In the genomic region with DNA sequence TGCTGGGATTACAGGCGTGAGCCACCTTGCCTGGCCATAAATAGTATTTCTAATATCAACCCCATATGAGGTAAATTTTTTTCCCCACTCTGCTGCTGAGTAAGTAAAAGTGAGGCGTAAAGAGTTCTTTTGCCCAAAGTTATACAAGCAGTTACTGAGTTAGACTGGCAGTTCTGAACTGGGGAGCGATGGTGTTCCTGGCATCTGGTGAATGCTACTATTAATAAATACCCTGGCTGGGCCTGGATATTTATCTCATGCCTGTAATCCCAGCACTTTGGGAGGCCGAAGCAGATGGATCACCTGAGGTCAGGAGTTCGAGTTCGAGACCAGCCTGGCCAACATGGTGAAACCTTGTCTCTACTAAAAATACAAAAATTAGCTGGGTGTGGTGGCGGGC, we compare ENCODE assay signal across 9 cellular contexts. TPM values are rescaled to one million over a fixed set of nuclear protein-coding genes. Genes with fewer than 3 reads are reported as not detected.
DNase-seq lines count a peak whose midpoint lies in the region; ATAC-seq and TF ChIP-seq lines count a peak whose summit lies in the region.
"Not testable (repeated sequence)": the region's sequence is repeated elsewhere in the genome, so short reads cannot be mapped to it uniquely, and the experiment has no call there.
"Had no signal": no experiment of that assay in that cellular context is flagged by ENCODE, and none has a peak within 500 bp of the region (broad histone marks: within the 10 kb centered on the region; RNA-seq: fewer than 3 reads in every experiment).

No MANE protein-coding gene starts in this region.

- TF ChIP-seq POLR2A in stomach (IDR thresholded peaks at IDR 0.05) = not testable (repeated sequence)

- H3K4me1 ChIP-seq in HUES6 (ENCODE audit: control insufficient read depth, insufficient read depth, low read length) = peaks cover 25% of the 10 kb centered on the region
- peaks cover 10% of the 10 kb centered on the region for H3K4me1 ChIP-seq in ectodermal cell (ENCODE audit: control insufficient read depth, insufficient read depth, low read length)
- peaks cover 39 to 61% (median 51%) of the 10 kb centered on the region in 4 donors for H3K4me1 ChIP-seq in stomach

- CTCF ChIA-PET in activated naive CD4-positive, alpha-beta T cell treated with anti-CD3 and anti-CD28 coated beads, Interleukin-2, amount 10 ng/mL, durations not matched to agents 7 days and 5 days (lab: Charles Lee) = interaction anchor here (1.1 to 7.4 kb wide), 6 partner anchors 13 to 163 kb away, joined by 3 to 61 read pairs (median 6); no protein-coding TSS in a partner anchor

- H4K20me1 ChIP-seq in SU-DHL-6 (ENCODE audit: low read depth, low read length) = peaks cover 17% of the 10 kb centered on the region

- not testable (repeated sequence) for H3K27ac Mint-ChIP-seq in activated naive CD4-positive, alpha-beta T cell treated with anti-CD3 and anti-CD28 coated beads, Interleukin-2, amount 10 ng/mL, durations not matched to agents 7 days and 5 days
- H3K27ac Mint-ChIP-seq in natural killer cell treated with Interleukin-12 subunit alpha and Interleukin-12 subunit beta and Interleukin-15 and Interleukin-18, amount 100 ng/mL, for 72 hours = peak overlapping the region; percentile 95 to 99

- not testable (repeated sequence) for H3K27me3 ChIP-seq in HUES6 (ENCODE audit: control insufficient read depth, insufficient read depth, low read length); SU-DHL-6 (ENCODE audit: low read length); ectodermal cell (ENCODE audit: control insufficient read depth, insufficient read depth, low read length, poor library complexity, severe bottlenecking); stomach

- not testable (repeated sequence) for TF ChIP-seq EP300 in stomach (IDR thresholded peaks at IDR 0.05)

- H3F3A ChIP-seq in SU-DHL-6 (ENCODE audit: insufficient read depth) = peaks cover 37% of the 10 kb centered on the region

- peaks cover 45% of the 10 kb centered on the region for H3K36me3 Mint-ChIP-seq in activated naive CD4-positive, alpha-beta T cell treated with anti-CD3 and anti-CD28 coated beads, Interleukin-2, amount 10 ng/mL, durations not matched to agents 7 days and 5 days
- peaks cover 27% of the 10 kb centered on the region for H3K36me3 Mint-ChIP-seq in natural killer cell treated with Interleukin-12 subunit alpha and Interleukin-12 subunit beta and Interleukin-15 and Interleukin-18, amount 100 ng/mL, for 72 hours

- not testable (repeated sequence) for DNase-seq in activated naive CD4-positive, alpha-beta T cell treated with anti-CD3 and anti-CD28 coated beads, Interleukin-2, amount 10 ng/mL, durations not matched to agents 7 days and 5 days; left ventricle myocardium superior; natural killer cell treated with Interleukin-12 subunit alpha and Interleukin-12 subunit beta and Interleukin-15 and Interleukin-18, amount 100 ng/mL, for 72 hours (ENCODE audit: low spot score); stomach

- TF ChIP-seq CTCF in C4-2B (conservative IDR thresholded peaks at IDR 0.05); SU-DHL-6 (IDR thresholded peaks at IDR 0.05; ENCODE audit: insufficient read depth, low read length, poor library complexity, severe bottlenecking); stomach (IDR thresholded peaks at IDR 0.05): not testable (repeated sequence)

- H3K36me3 ChIP-seq in HUES6 (ENCODE audit: control insufficient read depth, insufficient read depth, low read length) (peaks cover 52% of the 10 kb centered on the region), SU-DHL-6 (ENCODE audit: low read length) (peaks cover 27% of the 10 kb centered on the region), stomach (peaks cover 6 to 32% (median 21%) of the 10 kb centered on the region in 4 donors)
- not testable (repeated sequence) for H3K36me3 ChIP-seq in ectodermal cell (ENCODE audit: control insufficient read depth, insufficient read depth, low read length)

- peaks cover 63% of the 10 kb centered on the region for H3K4me1 Mint-ChIP-seq in activated naive CD4-positive, alpha-beta T cell treated with anti-CD3 and anti-CD28 coated beads, Interleukin-2, amount 10 ng/mL, durations not matched to agents 7 days and 5 days
- H3K4me1 Mint-ChIP-seq in natural killer cell treated with Interleukin-12 subunit alpha and Interleukin-12 subunit beta and Interleukin-15 and Interleukin-18, amount 100 ng/mL, for 72 hours (ENCODE audit: low read depth in 2 of 2) = peaks cover 56 to 73% of the 10 kb centered on the region in 2 donors

- intact Hi-C loops in left ventricle myocardium superior (cut with micrococcal nuclease); stomach (cut with DNase I; ENCODE audit: low total_unique reads): not testable (repeated sequence)

- not testable (repeated sequence) for H3K27me3 Mint-ChIP-seq in activated naive CD4-positive, alpha-beta T cell treated with anti-CD3 and anti-CD28 coated beads, Interleukin-2, amount 10 ng/mL, durations not matched to agents 7 days and 5 days; natural killer cell treated with Interleukin-12 subunit alpha and Interleukin-12 subunit beta and Interleukin-15 and Interleukin-18, amount 100 ng/mL, for 72 hours

- not testable (repeated sequence) for H3K9me3 Mint-ChIP-seq in activated naive CD4-positive, alpha-beta T cell treated with anti-CD3 and anti-CD28 coated beads, Interleukin-2, amount 10 ng/mL, durations not matched to agents 7 days and 5 days; natural killer cell treated with Interleukin-12 subunit alpha and Interleukin-12 subunit beta and Interleukin-15 and Interleukin-18, amount 100 ng/mL, for 72 hours

- ATAC-seq in left ventricle myocardium superior = peak; percentile 54
- ATAC-seq in natural killer cell treated with Interleukin-12 subunit alpha and Interleukin-12 subunit beta and Interleukin-15 and Interleukin-18, amount 100 ng/mL, for 72 hours = not testable (repeated sequence)

- H3K4me3 ChIP-seq in HUES6 (ENCODE audit: low read depth, low read length) = peak overlapping the region; percentile 92
- H3K4me3 ChIP-seq in SU-DHL-6 (ENCODE audit: insufficient read depth, low read length, poor library complexity, severe bottlenecking) = peak overlapping the region; percentile 76
- H3K4me3 ChIP-seq in ectodermal cell (ENCODE audit: insufficient read depth, low read depth, low read length) = peak overlapping the region; percentile 71
- peak overlapping the region in 3 of 4 donors; percentile 70 to 86 (median 85) for H3K4me3 ChIP-seq in stomach

- peak overlapping the region; percentile 94 for H3K4me3 Mint-ChIP-seq in activated naive CD4-positive, alpha-beta T cell treated with anti-CD3 and anti-CD28 coated beads, Interleukin-2, amount 10 ng/mL, durations not matched to agents 7 days and 5 days
- peak overlapping the region; percentile 94 for H3K4me3 Mint-ChIP-seq in natural killer cell treated with Interleukin-12 subunit alpha and Interleukin-12 subunit beta and Interleukin-15 and Interleukin-18, amount 100 ng/mL, for 72 hours

- WGBS in ectodermal cell, 2 experiments = 94 to 98% methylated on average over 7 of the region's 7 CpGs
- 62 to 76% (median 70%) methylated on average over 7 of the region's 7 CpGs for WGBS in stomach, 5 donors

- H3K9ac ChIP-seq in HUES6 (ENCODE audit: low read length) = peak overlapping the region; percentile 99
- H3K9ac ChIP-seq in SU-DHL-6 (ENCODE audit: low read length) = peak overlapping the region; percentile 96

- not testable (repeated sequence) for H3K9me3 ChIP-seq in HUES6 (ENCODE audit: control insufficient read depth, insufficient read depth, low read depth, low read length); SU-DHL-6 (ENCODE audit: insufficient read depth, low read length); ectodermal cell (ENCODE audit: control insufficient read depth, low read length); stomach

- H3K4me2 ChIP-seq in SU-DHL-6 (ENCODE audit: low read depth, low read length, poor library complexity, severe bottlenecking) = peak overlapping the region; percentile 71

- H3K79me2 ChIP-seq in SU-DHL-6 (ENCODE audit: insufficient read depth, low read length) = peaks cover 50% of the 10 kb centered on the region

- H3K9me2 ChIP-seq in SU-DHL-6 (replicated peaks; ENCODE audit: insufficient read depth, low read length) = not testable (repeated sequence)

- H2AFZ ChIP-seq in SU-DHL-6 (ENCODE audit: low read depth, low read length, severe bottlenecking) = not testable (repeated sequence)

- peak overlapping the region; percentile 97 for H3K27ac ChIP-seq in C4-2B
- not testable (repeated sequence) for H3K27ac ChIP-seq in HUES6 (ENCODE audit: low read depth, low read length); SU-DHL-6 (ENCODE audit: low read depth, low read length); ectodermal cell (ENCODE audit: insufficient read depth, low read depth, low read length, poor library complexity, severe bottlenecking)
- peak overlapping the region in 3 of 5 donors; percentile 88 to 91 (median 91) for H3K27ac ChIP-seq in stomach

RNA-seq across cellular contexts. Expression of gene PRCD, which starts 19.6 kb away (rescaled TPM):
- not detected for polyA plus RNA-seq in ectodermal cell (2013, experiment 1 of 4)
- 0.27 TPM for polyA plus RNA-seq in ectodermal cell (2013, experiment 2 of 4)
- polyA plus RNA-seq in ectodermal cell (2013, experiment 3 of 4) = 0.85 TPM
- 0.57 TPM for polyA plus RNA-seq in ectodermal cell (2013, experiment 4 of 4)
- total RNA-seq in left ventricle myocardium superior (4.3 TPM), stomach (1 to 10 TPM in 1 of 5 donors, under 1 TPM in 1, not detected in 3; 0.72 to 5.7 TPM)
- under 1 TPM in 1 of 2 donors, not detected in 1; 0.78 TPM for total RNA-seq in natural killer cell treated with Interleukin-12 subunit alpha and Interleukin-12 subunit beta and Interleukin-15 and Interleukin-18, amount 100 ng/mL, for 72 hours
- 10 to 100 TPM in 1 of 3 donors, 1 to 10 TPM in 2; 3.6 to 12.2 (median 4.2) TPM for polyA plus RNA-seq in stomach
- polyA plus RNA-seq: CD14-positive monocyte had no signal

RNA-seq across cellular contexts. Expression of gene CYGB, which starts 22.0 kb away (rescaled TPM):
- polyA plus RNA-seq in ectodermal cell (2013, experiment 1 of 4) = 0.61 TPM
- polyA plus RNA-seq in ectodermal cell (2013, experiment 2 of 4) = 0.73 TPM
- polyA plus RNA-seq in ectodermal cell (2013, experiment 3 of 4) = 1.4 TPM
- polyA plus RNA-seq in ectodermal cell (2013, experiment 4 of 4) = 1.4 TPM
- total RNA-seq in left ventricle myocardium superior (28.0 TPM), stomach (10 to 100 TPM in 3 of 5 donors, 1 to 10 TPM in 1, not detected in 1; 6.8 to 40.4 (median 28.4) TPM)
- total RNA-seq in natural killer cell treated with Interleukin-12 subunit alpha and Interleukin-12 subunit beta and Interleukin-15 and Interleukin-18, amount 100 ng/mL, for 72 hours = 1 to 10 TPM; 1.0 to 2.9 TPM
- 100 to 1,000 TPM in 1 of 3 donors, 10 to 100 TPM in 1, 1 to 10 TPM in 1; 9.9 to 101 (median 65.1) TPM for polyA plus RNA-seq in stomach
- polyA plus RNA-seq: CD14-positive monocyte had no signal

RNA-seq across cellular contexts. Expression of gene ST6GALNAC2, which starts 26.2 kb away (rescaled TPM):
- polyA plus RNA-seq in ectodermal cell (2013, experiment 1 of 4) = 1.7 TPM
- 1.9 TPM for polyA plus RNA-seq in ectodermal cell (2013, experiment 2 of 4)
- polyA plus RNA-seq in ectodermal cell (2013, experiment 3 of 4) = 0.91 TPM
- 0.93 TPM for polyA plus RNA-seq in ectodermal cell (2013, experiment 4 of 4)
- total RNA-seq in left ventricle myocardium superior = 5.1 TPM
- under 1 TPM in 1 of 2 donors, not detected in 1; 0.62 TPM for total RNA-seq in natural killer cell treated with Interleukin-12 subunit alpha and Interleukin-12 subunit beta and Interleukin-15 and Interleukin-18, amount 100 ng/mL, for 72 hours
- 10 to 100 TPM in 2 of 5 donors, 1 to 10 TPM in 3; 1.2 to 17.8 (median 3.6) TPM for total RNA-seq in stomach
- 10 to 100 TPM in 1 of 3 donors, 1 to 10 TPM in 2; 3.9 to 17.1 (median 5.5) TPM for polyA plus RNA-seq in stomach

RNA-seq across cellular contexts. Expression of gene RHBDF2, which starts 58.2 kb away (rescaled TPM):
- polyA plus RNA-seq in ectodermal cell (2013, experiment 1 of 4) = 6.6 TPM
- polyA plus RNA-seq in ectodermal cell (2013, experiment 2 of 4) = 9.4 TPM
- polyA plus RNA-seq in ectodermal cell (2013, experiment 3 of 4) = 4.8 TPM
- polyA plus RNA-seq in ectodermal cell (2013, experiment 4 of 4) = 5.3 TPM
- total RNA-seq in left ventricle myocardium superior = 17.7 TPM
- total RNA-seq in natural killer cell treated with Interleukin-12 subunit alpha and Interleukin-12 subunit beta and Interleukin-15 and Interleukin-18, amount 100 ng/mL, for 72 hours = 100 to 1,000 TPM; 156 to 234 TPM
- 100 to 1,000 TPM in 2 of 5 donors, 10 to 100 TPM in 3; 16.9 to 175 (median 43.8) TPM for total RNA-seq in stomach
- polyA plus RNA-seq in stomach = 10 to 100 TPM in 1 of 3 donors, 1 to 10 TPM in 2; 4.6 to 17.5 (median 9.2) TPM
